15 cellular contexts compared by ENCODE assay signal in the genomic region with DNA sequence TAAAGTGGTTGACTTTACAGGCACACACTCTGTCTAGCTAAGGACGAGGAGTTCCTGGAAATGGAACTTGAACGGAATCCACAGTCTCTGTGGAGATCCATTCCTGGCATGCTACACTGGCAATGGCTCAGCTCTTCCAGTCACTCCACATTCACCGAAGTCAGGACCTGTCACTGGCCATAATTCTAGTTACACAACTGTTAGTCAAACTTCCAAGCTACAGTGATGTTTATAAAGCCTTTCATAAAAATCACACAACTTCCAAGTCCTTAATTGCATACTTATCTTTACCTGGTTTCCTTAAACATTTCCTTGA. TPM values are rescaled to one million over a fixed set of nuclear protein-coding genes. Genes with fewer than 3 reads are reported as not detected.
DNase-seq lines count a peak whose midpoint lies in the region; ATAC-seq, FAIRE-seq and TF ChIP-seq lines count a peak whose summit lies in the region.
"Had no signal": no experiment of that assay in that cellular context is flagged by ENCODE, and none has a peak within 500 bp of the region (broad histone marks: within the 10 kb centered on the region; RNA-seq: fewer than 3 reads in every experiment).

No MANE protein-coding gene starts in this region.

- no peaks in the 10 kb centered on the region for H3K36me3 Mint-ChIP-seq in MCF 10A (ENCODE audit: insufficient read depth, unreplicated experiment)

- H3K9me3 Mint-ChIP-seq in MCF 10A (ENCODE audit: unreplicated experiment) = no peaks in the 10 kb centered on the region
- H3K9me3 Mint-ChIP-seq: activated CD4-positive, alpha-beta T cell treated with anti-CD3 and anti-CD28 coated beads, Interleukin-2, amount 10 ng/mL, durations not matched to agents 24 days and 14 days had no signal

- no peak for DNase-seq in breast epithelium (ENCODE audit: low spot score in 2 of 2)
- no peak for DNase-seq in MCF 10A (ENCODE audit: unreplicated experiment)
- DNase-seq in Right ventricle myocardium superior = no peak
- DNase-seq in pancreas = no peak
- no peak for DNase-seq in aorta
- DNase-seq in NCI-H1436 treated with DMSO at 0.1 percent for 48 hours (lab: John Stamatoyannopoulos, UW) = no peak
- no peak for DNase-seq in A172 (ENCODE audit: low spot score)
- DNase-seq: activated CD4-positive, alpha-beta T cell treated with anti-CD3 and anti-CD28 coated beads, Interleukin-2, amount 10 ng/mL, durations not matched to agents 24 days and 14 days; mucosa of descending colon; NCI-H1436; NCI-H510A treated with DMSO at 0.1 percent for 48 hours; T-helper 17 cell had no signal

- H3K27me3 ChIP-seq in breast epithelium (no peaks in the 10 kb centered on the region), pancreas (no peaks in the 10 kb centered on the region), aorta (ENCODE audit: control insufficient read depth in 1 of 2, insufficient read depth in 2 of 2, low read length in 1 of 2) (no peaks in the 10 kb centered on the region)

- H3K36me3 ChIP-seq in breast epithelium (no peaks in the 10 kb centered on the region), pancreas (no peaks in the 10 kb centered on the region), aorta (ENCODE audit: control insufficient read depth in 1 of 2, insufficient read depth in 2 of 2, low read length in 1 of 2) (no peaks in the 10 kb centered on the region)

- H3K4me1 ChIP-seq in breast epithelium (no peaks in the 10 kb centered on the region), pancreas (no peaks in the 10 kb centered on the region), aorta (ENCODE audit: control insufficient read depth in 1 of 2, insufficient read depth in 2 of 2, low read length in 2 of 2) (peaks cover 0 to 1% of the 10 kb centered on the region in 2 donors)

- no peak overlapping the region for H3K4me3 Mint-ChIP-seq in MCF 10A (ENCODE audit: unreplicated experiment)
- H3K4me3 Mint-ChIP-seq: activated CD4-positive, alpha-beta T cell treated with anti-CD3 and anti-CD28 coated beads, Interleukin-2, amount 10 ng/mL, durations not matched to agents 24 days and 14 days; T-helper 17 cell had no signal

- intact Hi-C loops in breast epithelium (cut with DNase I; ENCODE audit: low total_unique reads) = no loop called here
- intact Hi-C loops in MCF 10A (cut with micrococcal nuclease) = no loop called here
- intact Hi-C loops in Right ventricle myocardium superior (cut with DNase I) = no loop called here
- intact Hi-C loops in pancreas (cut with DNase I) = no loop called here
- intact Hi-C loops in aorta (cut with DNase I) = loop anchor here in 1 of 2 donors (10.0 kb wide), 1 partner anchor 51 kb away; a partner anchor contains a TSS

- H3K27ac Mint-ChIP-seq in MCF 10A (ENCODE audit: low read depth, unreplicated experiment) = no peak overlapping the region
- H3K27ac Mint-ChIP-seq: activated CD4-positive, alpha-beta T cell treated with anti-CD3 and anti-CD28 coated beads, Interleukin-2, amount 10 ng/mL, durations not matched to agents 24 days and 14 days; T-helper 17 cell had no signal

- 49 to 55% methylated on average over 3 of the region's 3 CpGs for WGBS in pancreas, 2 donors
- 8 to 13% methylated on average over 3 of the region's 3 CpGs for WGBS in aorta, 2 donors

- no peaks in the 10 kb centered on the region for H3K9me3 ChIP-seq in breast epithelium
- no peaks in the 10 kb centered on the region for H3K9me3 ChIP-seq in pancreas
- no peaks in the 10 kb centered on the region for H3K9me3 ChIP-seq in aorta (ENCODE audit: control insufficient read depth, low read length)
- H3K9me3 ChIP-seq: mucosa of descending colon had no signal

- H3K27ac ChIP-seq in breast epithelium (peak overlapping the region; percentile 50 to 78), pancreas (no peak overlapping the region), aorta (ENCODE audit: low read depth in 1 of 2, low read length in 2 of 2) (peak overlapping the region in 1 of 2 donors; percentile 28)
- H3K27ac ChIP-seq: 22Rv1 had no signal

- H3K4me1 Mint-ChIP-seq in MCF 10A (ENCODE audit: insufficient read depth, unreplicated experiment) = no peaks in the 10 kb centered on the region
- H3K4me1 Mint-ChIP-seq: activated CD4-positive, alpha-beta T cell treated with anti-CD3 and anti-CD28 coated beads, Interleukin-2, amount 10 ng/mL, durations not matched to agents 24 days and 14 days had no signal

- CTCF ChIA-PET in MCF 10A (lab: Yijun Ruan, JAX) = interaction anchor here (0.7 to 1.5 kb wide), 2 partner anchors 10 to 147 kb away, joined by 3 to 5 read pairs; no protein-coding TSS in a partner anchor

- H3K4me3 ChIP-seq in breast epithelium (peak overlapping the region in 1 of 3 donors; percentile 5), pancreas (no peak overlapping the region), aorta (ENCODE audit: low read length in 2 of 2) (no peak overlapping the region)
- H3K4me3 ChIP-seq: mucosa of descending colon had no signal

- POLR2A ChIA-PET in MCF 10A (lab: Yijun Ruan, JAX) = interaction anchor here (0.6 to 0.9 kb wide), 3 partner anchors 13 to 151 kb away, joined by 3 read pairs; no protein-coding TSS in a partner anchor

- no peaks in the 10 kb centered on the region for H3K27me3 Mint-ChIP-seq in MCF 10A (ENCODE audit: insufficient read depth, unreplicated experiment)

- peak; percentile 94 for ATAC-seq in Right ventricle myocardium superior (ENCODE audit: poor library complexity)
- ATAC-seq in pancreas = peak in 3 of 4 donors; percentile 23 to 75 (median 44)
- ATAC-seq in aorta (ENCODE audit: low FRiP score) = peak; percentile 88
- ATAC-seq in GM21447 (IDR thresholded peaks at IDR 0.05; ENCODE audit: unreplicated experiment) = no peak
- ATAC-seq: mucosa of descending colon, T-helper 17 cell had no signal

- no TSS peak for BruUV-seq in MCF 10A (replicated peaks; lab: Mats Ljungman, UMichigan)

- TF ChIP-seq CTCF in breast epithelium (IDR thresholded peaks at IDR 0.05) (no peak), MCF 10A (IDR thresholded peaks at IDR 0.05; ENCODE audit: unreplicated experiment) (no peak), pancreas (IDR thresholded peaks at IDR 0.05) (no peak)

- FAIRE-seq in pancreas (lab: Jason Lieb, UNC) = no peak
- FAIRE-seq: RCC 7860 had no signal

- TF ChIP-seq POLR2A in breast epithelium (IDR thresholded peaks at IDR 0.05) = no peak

RNA-seq across cellular contexts. Expression of a gene that starts 15.7 kb away (rescaled TPM):
- total RNA-seq in breast epithelium (10 to 100 TPM; 22.0 to 33.4 (median 23.9) TPM), MCF 10A (2022) (7.0 and 9.3 TPM in 2 replicates), Right ventricle myocardium superior (15.1 TPM), pancreas (10 to 100 TPM in 5 of 6 donors, 1 to 10 TPM in 1; 8.2 to 19.3 (median 12.8) TPM), aorta (10 to 100 TPM; 27.9 to 37.9 TPM)
- polyA plus RNA-seq in pancreas (1 to 10 TPM; 4.6 to 8.0 TPM), aorta (10 to 100 TPM; 12.8 to 22.9 TPM)
- 24.0 and 27.1 TPM in 2 replicates for total RNA-seq in A172 (2014; rRNA removed; shearing (Covaris generic))

RNA-seq across cellular contexts. Expression of a gene that starts 51.2 kb away (rescaled TPM):
- total RNA-seq in breast epithelium (10 to 100 TPM; 14.3 to 26.1 (median 16.1) TPM), MCF 10A (2022) (15.6 and 17.0 TPM in 2 replicates), Right ventricle myocardium superior (28.3 TPM), pancreas (10 to 100 TPM in 1 of 6 donors, 1 to 10 TPM in 5; 6.0 to 11.2 (median 8.3) TPM), aorta (10 to 100 TPM; 21.0 to 23.6 TPM)
- polyA plus RNA-seq in pancreas (1 to 10 TPM; 4.9 to 8.6 TPM), aorta (10 to 100 TPM; 10.6 to 16.2 TPM)
- 37.4 and 38.4 TPM in 2 replicates for total RNA-seq in A172 (2014; rRNA removed; shearing (Covaris generic))

Comparison
In these comparisons a context has a peak if more than half of its experiments do, and no peak if none do; other contexts are left out.
1. H3K27ac ChIP-seq: peak in breast epithelium (2 of 2); none in pancreas (0 of 4).